1 cellular context compared by ENCODE assay signal in the genomic region with DNA sequence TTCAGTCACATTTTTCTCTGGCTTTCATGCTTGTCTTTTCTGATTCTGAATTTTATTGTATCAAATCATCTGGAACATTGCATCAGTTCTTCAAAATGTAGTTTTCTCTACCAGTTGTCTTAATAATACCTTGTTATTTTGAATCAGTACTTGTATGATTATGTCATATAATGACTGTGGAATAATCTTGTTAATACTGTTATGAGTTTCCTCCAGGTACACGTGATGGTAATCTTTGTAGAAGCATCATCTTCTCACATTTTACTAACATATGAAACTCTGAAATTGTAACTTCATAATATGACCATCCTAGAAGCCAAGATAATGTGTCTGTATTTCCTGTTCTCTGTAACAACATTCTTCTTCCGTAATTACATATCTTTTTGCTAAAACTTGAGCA.
TF ChIP-seq lines count a peak whose summit lies in the region.

No MANE protein-coding gene starts in this region.

TF ChIP-seq in GM12878, 131 proteins besides CTCF, POLR2A, EP300 and RAD21:
- TF ChIP-seq NFIC (IDR thresholded peaks at IDR 0.05; ENCODE audit: low read depth, low read length) (peak; percentile 68), POLR2AphosphoS5 (IDR thresholded peaks at IDR 0.05; ENCODE audit: low read length) (no peak), JUNB (IDR thresholded peaks at IDR 0.05) (peak; percentile 72)
- TF ChIP-seq, protein P1, sequence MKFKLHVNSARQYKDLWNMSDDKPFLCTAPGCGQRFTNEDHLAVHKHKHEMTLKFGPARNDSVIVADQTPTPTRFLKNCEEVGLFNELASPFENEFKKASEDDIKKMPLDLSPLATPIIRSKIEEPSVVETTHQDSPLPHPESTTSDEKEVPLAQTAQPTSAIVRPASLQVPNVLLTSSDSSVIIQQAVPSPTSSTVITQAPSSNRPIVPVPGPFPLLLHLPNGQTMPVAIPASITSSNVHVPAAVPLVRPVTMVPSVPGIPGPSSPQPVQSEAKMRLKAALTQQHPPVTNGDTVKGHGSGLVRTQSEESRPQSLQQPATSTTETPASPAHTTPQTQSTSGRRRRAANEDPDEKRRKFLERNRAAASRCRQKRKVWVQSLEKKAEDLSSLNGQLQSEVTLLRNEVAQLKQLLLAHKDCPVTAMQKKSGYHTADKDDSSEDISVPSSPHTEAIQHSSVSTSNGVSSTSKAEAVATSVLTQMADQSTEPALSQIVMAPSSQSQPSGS (IDR thresholded peaks at IDR 0.05; ENCODE audit: low read length) = peak; percentile 40; the same call in 1 of the 2 replicates
TF ChIP-seq in GM12878: peak in this region for 3.
